Comparison of ENCODE assay signal across 9 cellular contexts in genomic region chr5:42950091-42950465, GRCh38.
A peak's percentile ranks its signal among the peaks of the same experiment; 100 is the strongest.
DNase-seq lines count a peak whose midpoint lies in the region; ATAC-seq lines count a peak whose summit lies in the region.
"Had no signal": no experiment of that assay in that cellular context is flagged by ENCODE, and none has a peak within 500 bp of the region (broad histone marks: within the 10 kb centered on the region; RNA-seq: fewer than 3 reads in every experiment).

No MANE protein-coding gene starts in this region.

- H3K27me3 ChIP-seq in adipocyte (replicated peaks; ENCODE audit: control insufficient read depth, insufficient read depth, low read length): no peaks in the 10 kb centered on the region
- H3K27me3 ChIP-seq in mononuclear cell (ENCODE audit: insufficient read depth, low read length): no peaks in the 10 kb centered on the region

- no peak overlapping the region for H3K27ac ChIP-seq in caudate nucleus (ENCODE audit: low read depth, low read length)

- H3K9me3 Mint-ChIP-seq in stimulated activated naive CD8-positive, alpha-beta T cell treated with anti-CD3 and anti-CD28 coated beads, Interleukin-15, Interleukin-2, amounts not matched to agents 100 ng/mL and 50 ng/mL, for 24 hours: no peaks in the 10 kb centered on the region

- DNase-seq in stimulated activated naive CD8-positive, alpha-beta T cell treated with anti-CD3 and anti-CD28 coated beads, Interleukin-15, Interleukin-2, amounts not matched to agents 100 U/mL and 50 U/mL, for 24 hours: no peak
- DNase-seq in adipocyte (ENCODE audit: low read depth) (no peak), NK-92 (lab: John Stamatoyannopoulos, UW; ENCODE audit: unreplicated experiment) (no peak), amniotic stem cell (lab: John Stamatoyannopoulos, UW) (no peak), SW 1271 (lab: John Stamatoyannopoulos, UW) (no peak), caudate nucleus (lab: John Stamatoyannopoulos, UW) (no peak)
- DNase-seq: NCI-H1092 treated with DMSO at 0.1 percent for 48 hours had no signal

- H3K36me3 ChIP-seq in adipocyte (ENCODE audit: control insufficient read depth, insufficient read depth, low read length, severe bottlenecking): no peaks in the 10 kb centered on the region

- H3K4me3 Mint-ChIP-seq in stimulated activated naive CD8-positive, alpha-beta T cell treated with anti-CD3 and anti-CD28 coated beads, Interleukin-15, Interleukin-2, amounts not matched to agents 100 ng/mL and 50 ng/mL, for 24 hours: peak overlapping the region; percentile 94

- H3K4me3 ChIP-seq in adipocyte (ENCODE audit: low read length): peak overlapping the region; percentile 88
- H3K4me3 ChIP-seq in mononuclear cell (ENCODE audit: low read length): peak overlapping the region; percentile 63

- H3K4me1 ChIP-seq in adipocyte (ENCODE audit: control insufficient read depth, insufficient read depth, low read length): peaks cover 27% of the 10 kb centered on the region
- peaks cover 47% of the 10 kb centered on the region for H3K4me1 ChIP-seq in mononuclear cell (ENCODE audit: insufficient read depth, low read length)

- H3K4me1 Mint-ChIP-seq in stimulated activated naive CD8-positive, alpha-beta T cell treated with anti-CD3 and anti-CD28 coated beads, Interleukin-15, Interleukin-2, amounts not matched to agents 100 ng/mL and 50 ng/mL, for 24 hours (ENCODE audit: low read depth): peaks cover 41% of the 10 kb centered on the region

- H3K9ac ChIP-seq in adipocyte (ENCODE audit: low read length): peak overlapping the region; percentile 88

- no peaks in the 10 kb centered on the region for H3K9me3 ChIP-seq in adipocyte (ENCODE audit: control insufficient read depth, low read length)
- H3K9me3 ChIP-seq in mononuclear cell (ENCODE audit: low read depth, low read length): no peaks in the 10 kb centered on the region

- peaks cover 10% of the 10 kb centered on the region for H3K36me3 Mint-ChIP-seq in stimulated activated naive CD8-positive, alpha-beta T cell treated with anti-CD3 and anti-CD28 coated beads, Interleukin-15, Interleukin-2, amounts not matched to agents 100 ng/mL and 50 ng/mL, for 24 hours (ENCODE audit: low read depth)

- no peaks in the 10 kb centered on the region for H3K27me3 Mint-ChIP-seq in stimulated activated naive CD8-positive, alpha-beta T cell treated with anti-CD3 and anti-CD28 coated beads, Interleukin-15, Interleukin-2, amounts not matched to agents 100 ng/mL and 50 ng/mL, for 24 hours

- peak overlapping the region; percentile 97 for H3K27ac Mint-ChIP-seq in stimulated activated naive CD8-positive, alpha-beta T cell treated with anti-CD3 and anti-CD28 coated beads, Interleukin-15, Interleukin-2, amounts not matched to agents 100 ng/mL and 50 ng/mL, for 24 hours

- ATAC-seq in stimulated activated naive CD8-positive, alpha-beta T cell treated with anti-CD3 and anti-CD28 coated beads, Interleukin-15, Interleukin-2, amounts not matched to agents 100 U/mL and 50 U/mL, for 24 hours: no peak
